Comparison of ENCODE assay signal across 10 cellular contexts in genomic region chr2:42054657-42055430, GRCh38. TPM values are rescaled to one million over a fixed set of nuclear protein-coding genes. Genes with fewer than 3 reads are reported as not detected.
DNase-seq lines count a peak whose midpoint lies in the region; ATAC-seq and TF ChIP-seq lines count a peak whose summit lies in the region.
"Had no signal": no experiment of that assay in that cellular context is flagged by ENCODE, and none has a peak within 500 bp of the region (broad histone marks: within the 10 kb centered on the region; RNA-seq: fewer than 3 reads in every experiment).

No MANE protein-coding gene starts in this region.

- in situ Hi-C loops in IMR-90 (cut with MboI; ENCODE audit: low sequenced_read_pairs), result no loop called here

- CTCF ChIA-PET in IMR-90 (lab: Yijun Ruan, JAX), result no interaction called here

- POLR2A ChIA-PET in IMR-90 (lab: Charles Lee; ENCODE audit: unreplicated experiment), result no interaction called here

- H3K9ac ChIP-seq in IMR-90 (ENCODE audit: low read depth, low read length) (no peak overlapping the region), mesenchymal stem cell (ENCODE audit: low read length) (no peak overlapping the region)

- H3K27me3 ChIP-seq in IMR-90 (ENCODE audit: control insufficient read depth, insufficient read depth, low read length) (no peaks in the 10 kb centered on the region), body of pancreas (no peaks in the 10 kb centered on the region), mesenchymal stem cell (ENCODE audit: control insufficient read depth in 1 of 2, insufficient read depth in 1 of 2, low read length in 2 of 2) (no peaks in the 10 kb centered on the region), tibial artery (no peaks in the 10 kb centered on the region)

- peaks cover 45% of the 10 kb centered on the region for H3K4me1 ChIP-seq in IMR-90 (ENCODE audit: control insufficient read depth, insufficient read depth, low read length)
- H3K4me1 ChIP-seq in body of pancreas, result peaks cover 66% of the 10 kb centered on the region
- H3K4me1 ChIP-seq in mesenchymal stem cell (ENCODE audit: control insufficient read depth, insufficient read depth, low read depth, low read length), result peaks cover 38% of the 10 kb centered on the region
- peaks cover 26 to 88% (median 60%) of the 10 kb centered on the region in 4 donors for H3K4me1 ChIP-seq in tibial artery

- H3K56ac ChIP-seq in IMR-90 (ENCODE audit: extremely low read depth, insufficient read depth, low read length), result no peak overlapping the region

- H3K9me3 ChIP-seq in IMR-90 (ENCODE audit: control insufficient read depth, insufficient read depth, low read length) (no peaks in the 10 kb centered on the region), body of pancreas (no peaks in the 10 kb centered on the region), mesenchymal stem cell (ENCODE audit: control insufficient read depth, low read length) (no peaks in the 10 kb centered on the region), tibial artery (no peaks in the 10 kb centered on the region)

- H3K4ac ChIP-seq in IMR-90 (ENCODE audit: low read depth, low read length), result 0 out of 2 replicates have a peak overlapping the region, but pooled peaks have one; percentile 20
- peak overlapping the region in 1 of 2 experiments; percentile 84 for H3K4ac ChIP-seq in mesenchymal stem cell (ENCODE audit: low read depth in 1 of 2, low read length in 2 of 2)

- H3K14ac ChIP-seq in IMR-90 (replicated peaks; ENCODE audit: low read depth, low read length) (0 out of 2 replicates have a peak overlapping the region, but pooled peaks have one; percentile 14), mesenchymal stem cell (ENCODE audit: low read length in 2 of 2) (no peak overlapping the region)

- ATAC-seq in IMR-90 (ENCODE audit: low read depth) (no peak), body of pancreas (peak; percentile 45), sciatic nerve (no peak), GM18502 (IDR thresholded peaks at IDR 0.05; ENCODE audit: poor library complexity, unreplicated experiment) (no peak), GM19035 (IDR thresholded peaks at IDR 0.05; ENCODE audit: unreplicated experiment) (no peak)

- H2AFZ ChIP-seq in IMR-90 (replicated peaks; ENCODE audit: low read length, poor library complexity) (peak overlapping the region; percentile 13), mesenchymal stem cell (ENCODE audit: low read depth, low read length) (no peak overlapping the region)

- H2BK5ac ChIP-seq in IMR-90 (ENCODE audit: low read depth, low read length, poor library complexity, severe bottlenecking) (peak overlapping the region; percentile 7), mesenchymal stem cell (ENCODE audit: low read depth, low read length, poor library complexity, severe bottlenecking) (no peak overlapping the region)

- peak overlapping the region; percentile 75 for H2AK9ac ChIP-seq in IMR-90 (replicated peaks; ENCODE audit: low read depth, low read length, poor library complexity)

- WGBS in IMR-90 (ENCODE audit: extremely low coverage in 2 of 2, insufficient read length in 1 of 2), 2 experiments, result 94% methylated on average over 3 of the region's 20 CpGs; no CpG with 5 or more reads in 1 of the 2 experiments
- 77 to 84% methylated on average over 18 to 20 of the region's 20 CpGs for WGBS in body of pancreas, 2 donors
- 95% methylated on average over 18 of the region's 20 CpGs for WGBS in mesenchymal stem cell

- peaks cover 41% of the 10 kb centered on the region; the same call in 1 of the 2 replicates for H4K20me1 ChIP-seq in IMR-90 (ENCODE audit: insufficient read depth, low read length)

- intact Hi-C loops in IMR-90 (cut with micrococcal nuclease), result no loop called here
- intact Hi-C loops in body of pancreas (cut with DNase I), result no loop called here
- intact Hi-C loops in tibial artery (cut with DNase I; ENCODE audit: low total_unique reads), result no loop called here
- intact Hi-C loops in sciatic nerve (cut with DNase I), result no loop called here

- H4K8ac ChIP-seq in IMR-90 (ENCODE audit: low read depth in 2 of 2, low read length in 2 of 2) (peak overlapping the region in 1 of 2 experiments; percentile 69; a peak in 2 of 4 replicates), mesenchymal stem cell (ENCODE audit: low read length) (peak overlapping the region; percentile 42)

- DNase-seq in IMR-90 (no peak), body of pancreas (peak in 3 of 4 donors; percentile 40 to 51 (median 47)), mesenchymal stem cell (no peak), tibial artery (no peak), sciatic nerve (ENCODE audit: low spot score) (no peak)
- DNase-seq: DMS153, NCI-H1694, T-helper 2 cell had no signal

- H2BK20ac ChIP-seq in IMR-90 (ENCODE audit: low read depth, low read length), result no peak overlapping the region

- TF ChIP-seq POLR2A in IMR-90 (IDR thresholded peaks at IDR 0.05; ENCODE audit: low read depth, low read length) (no peak), body of pancreas (IDR thresholded peaks at IDR 0.05) (no peak)

- H2BK15ac ChIP-seq in IMR-90 (ENCODE audit: low read depth, low read length) (no peak overlapping the region), mesenchymal stem cell (ENCODE audit: low read depth, poor library complexity, severe bottlenecking) (no peak overlapping the region)

- no peak overlapping the region for H2BK120ac ChIP-seq in IMR-90 (ENCODE audit: low read depth, low read length)
- H2BK120ac ChIP-seq in mesenchymal stem cell (ENCODE audit: low read depth, low read length), result no peak overlapping the region

- no peak overlapping the region for H3K4me2 ChIP-seq in IMR-90 (ENCODE audit: low read depth, low read length)
- no peak overlapping the region for H3K4me2 ChIP-seq in mesenchymal stem cell (ENCODE audit: low read length, poor library complexity, severe bottlenecking)

- peak overlapping the region in 1 of 2 experiments; percentile 37 for H2BK12ac ChIP-seq in mesenchymal stem cell (ENCODE audit: low read length in 2 of 2)

- H3K36me3 ChIP-seq in IMR-90 (ENCODE audit: control insufficient read depth, insufficient read depth, low read length), result peaks cover 85% of the 10 kb centered on the region
- peaks cover 0 to 5% of the 10 kb centered on the region in 2 donors for H3K36me3 ChIP-seq in body of pancreas (replicated peaks in 1 of 2; ENCODE audit: insufficient read depth in 1 of 2, low read depth in 2 of 2)
- peaks cover 59 to 62% of the 10 kb centered on the region in 2 experiments for H3K36me3 ChIP-seq in mesenchymal stem cell (ENCODE audit: control insufficient read depth in 1 of 2, insufficient read depth in 2 of 2, low read depth in 1 of 2, low read length in 2 of 2)
- H3K36me3 ChIP-seq in tibial artery, result peaks cover 46 to 52% (median 47%) of the 10 kb centered on the region in 3 donors

- H3K4me3 ChIP-seq in IMR-90 (ENCODE audit: insufficient read depth, low read depth, low read length) (no peak overlapping the region), body of pancreas (no peak overlapping the region), mesenchymal stem cell (ENCODE audit: insufficient read depth in 1 of 2, low read depth in 1 of 2, low read length in 2 of 2) (no peak overlapping the region), tibial artery (peak overlapping the region in 1 of 2 donors; percentile 15)

- peaks cover 38% of the 10 kb centered on the region for H3K9me1 ChIP-seq in IMR-90 (ENCODE audit: insufficient read depth, low read length)

- no peak overlapping the region; the same call in 1 of the 2 replicates for H3K18ac ChIP-seq in IMR-90 (ENCODE audit: low read depth, low read length)
- peak overlapping the region; percentile 54 to 58 for H3K18ac ChIP-seq in mesenchymal stem cell (ENCODE audit: low read depth in 1 of 2, low read length in 2 of 2)

- H2AK5ac ChIP-seq in IMR-90 (ENCODE audit: low read depth, low read length) (0 out of 2 replicates have a peak overlapping the region, but pooled peaks have one; percentile 19), mesenchymal stem cell (ENCODE audit: low read length, severe bottlenecking) (no peak overlapping the region)

- BruUV-seq in IMR-90 (replicated peaks; lab: Mats Ljungman, UMichigan), result no TSS peak

- TF ChIP-seq CTCF in IMR-90 (conservative IDR thresholded peaks at IDR 0.05; ENCODE audit: low read depth, low read length) (no peak), body of pancreas (IDR thresholded peaks at IDR 0.05) (peak in 4 of 7 experiments; percentile 33 to 44 (median 38)), tibial artery (IDR thresholded peaks at IDR 0.05) (no peak)

- H3K27ac ChIP-seq in IMR-90 (ENCODE audit: insufficient read depth, low read length) (peak overlapping the region; percentile 70; the same call in 1 of the 2 replicates), body of pancreas (peak overlapping the region; percentile 65 to 76 (median 72)), mesenchymal stem cell (ENCODE audit: low read length, poor library complexity, severe bottlenecking) (no peak overlapping the region), tibial artery (peak overlapping the region; percentile 86 to 97)

- no peak for TF ChIP-seq RAD21 in IMR-90 (IDR thresholded peaks at IDR 0.05; ENCODE audit: low read length)

- 0 out of 2 replicates have a peak overlapping the region, but pooled peaks have one; percentile 9 for H4K91ac ChIP-seq in IMR-90 (ENCODE audit: insufficient read depth, low read depth, low read length)
- H4K91ac ChIP-seq in mesenchymal stem cell (ENCODE audit: low read length), result no peak overlapping the region

- dilution Hi-C loops in IMR-90 (cut with HindIII; ENCODE audit: low sequenced_read_pairs, unreplicated experiment), result no loop called here

- no peak overlapping the region for H3K23ac ChIP-seq in IMR-90 (ENCODE audit: low read depth, low read length)
- H3K23ac ChIP-seq in mesenchymal stem cell (ENCODE audit: low read length in 2 of 2), result no peak overlapping the region

- H3K79me1 ChIP-seq in IMR-90 (ENCODE audit: low read depth in 1 of 2, low read length in 2 of 2) (peaks cover 35 to 84% of the 10 kb centered on the region in 2 experiments), mesenchymal stem cell (replicated peaks; ENCODE audit: low read length, poor library complexity, severe bottlenecking) (peaks cover 31% of the 10 kb centered on the region)

- H4K5ac ChIP-seq in IMR-90 (ENCODE audit: low read depth, low read length), result no peak overlapping the region

TF ChIP-seq in IMR-90, 13 proteins besides CTCF, POLR2A, EP300 and RAD21:
- no peak for TF ChIP-seq CHD1 (IDR thresholded peaks at IDR 0.05; ENCODE audit: low read depth, low read length)

RNA-seq across cellular contexts. Expression of gene PKDCC, which starts 7.0 kb away (rescaled TPM):
- total RNA-seq in IMR-90 (2012; rRNA removed), result 50.3 and 55.6 TPM in 2 replicates
- polyA plus RNA-seq in IMR-90 (2012; rRNA removed), result 67.4 and 95.7 TPM in 2 replicates
- polyA plus RNA-seq in IMR-90 (2012; cell fraction: cytosol; rRNA removed), result 40.2 and 112 TPM in 2 replicates
- polyA plus RNA-seq in IMR-90 (2012; cell fraction: nucleus; rRNA removed; ENCODE audit: low replicate concordance), result 310 and 597 TPM in 2 replicates
- 10 to 100 TPM; 25.7 to 93.9 TPM for total RNA-seq in body of pancreas
- 35.7 TPM for polyA plus RNA-seq in mesenchymal stem cell (2013, experiment 1 of 2)
- 35.3 TPM for polyA plus RNA-seq in mesenchymal stem cell (2013, experiment 2 of 2)
- 367 TPM for total RNA-seq in sciatic nerve

Comparison
In these comparisons a context has a peak if more than half of its experiments do, and no peak if none do; other contexts are left out.
1. DNase-seq: peak in body of pancreas (3 of 4); none in IMR-90 (single experiment), mesenchymal stem cell (single experiment), tibial artery (0 of 2) and sciatic nerve (single experiment).
2. CTCF ChIP-seq: peak in body of pancreas (4 of 7); none in IMR-90 (single experiment) and tibial artery (0 of 2).